In genomic region chr10:73556855-73557254, GRCh38 we compare ENCODE assay signal across 29 cellular contexts.
"Had no signal": no experiment of that assay in that cellular context is flagged by ENCODE, and none has a peak within 500 bp of the region (broad histone marks: within the 10 kb centered on the region; RNA-seq: fewer than 3 reads in every experiment).

No MANE protein-coding gene starts in this region.

- H3K36me3 ChIP-seq: adrenal gland, brain microvascular endothelial cell, right lobe of liver had no signal

- H3K4me3 Mint-ChIP-seq: activated CD4-positive, alpha-beta T cell treated with anti-CD3 and anti-CD28 coated beads for 36 hours; activated CD8-positive, alpha-beta memory T cell treated with anti-CD3 and anti-CD28 coated beads, Interleukin-2, amount 10 ng/mL, durations not matched to agents 7 days and 5 days; activated CD8-positive, alpha-beta T cell treated with anti-CD3 and anti-CD28 coated beads, Interleukin-2, amount 10 ng/mL, durations not matched to agents 7 days and 5 days; activated naive CD8-positive, alpha-beta T cell; endodermal cell; naive thymus-derived CD8-positive, alpha-beta T cell; stimulated activated memory B cell treated with anti-CD40 and anti-IgM and Interleukin-4, amounts not matched to agents 10 μg/mL and 1 μg/mL and 100 μg/mL, for 72 hours; T-helper 2 cell treated with Interferon-gamma antibody and Interleukin-4, amounts not matched to agents 5 μg/mL and 100 μg/mL, for 36 hours had no signal

- H3K4me1 ChIP-seq: adrenal gland, ascending aorta, foreskin keratinocyte, right lobe of liver had no signal

- DNase-seq: activated CD4-positive, alpha-beta T cell treated with anti-CD3 and anti-CD28 coated beads for 36 hours; activated CD4-positive, CD25-positive, alpha-beta regulatory T cell; activated CD8-positive, alpha-beta memory T cell treated with anti-CD3 and anti-CD28 coated beads, Interleukin-2, amount 10 ng/mL, durations not matched to agents 7 days and 5 days; activated CD8-positive, alpha-beta T cell treated with anti-CD3 and anti-CD28 coated beads, Interleukin-2, amount 10 ng/mL, durations not matched to agents 7 days and 5 days; activated T-cell treated with anti-CD3 and anti-CD28 coated beads, Interleukin-2, amount 50 U/mL, for 48 hours; adrenal gland; brain microvascular endothelial cell; endodermal cell; foreskin keratinocyte; glutamatergic neuron; islet precursor cell; left cardiac atrium; mammary epithelial cell; naive thymus-derived CD8-positive, alpha-beta T cell; right lobe of liver; small intestine; stimulated activated CD4-positive, alpha-beta T cell treated with anti-CD3 and anti-CD28 coated beads, Interleukin-1b, Interleukin-23, amount 100 ng/mL, for 48 hours; stimulated activated CD4-positive, alpha-beta T cell treated with anti-CD3 and anti-CD28 coated beads, Interleukin-4, amount 100 ng/mL, for 4 hours; stimulated activated CD8-positive, alpha-beta memory T cell treated with anti-CD3 and anti-CD28 coated beads, Interleukin-4, amount 100 ng/mL, for 48 hours; stomach; T-helper 1 cell had no signal

- H3K27ac Mint-ChIP-seq: activated CD4-positive, alpha-beta T cell treated with anti-CD3 and anti-CD28 coated beads for 36 hours; activated CD8-positive, alpha-beta memory T cell treated with anti-CD3 and anti-CD28 coated beads, Interleukin-2, amount 10 ng/mL, durations not matched to agents 7 days and 5 days; activated CD8-positive, alpha-beta T cell treated with anti-CD3 and anti-CD28 coated beads, Interleukin-2, amount 10 ng/mL, durations not matched to agents 7 days and 5 days; activated naive CD8-positive, alpha-beta T cell; activated T-helper 2 cell treated with anti-CD3 and anti-CD28 coated beads, Interferon-gamma antibody, Interleukin-2, Interleukin-4, amounts not matched to agents 10 μg/mL and 5 μg/mL and 100 μg/mL, durations not matched to agents 14 hours and 24 hours and 36 hours; endodermal cell; stimulated activated memory B cell treated with anti-CD40 and anti-IgM and Interleukin-4, amounts not matched to agents 10 μg/mL and 1 μg/mL and 100 μg/mL, for 72 hours; T-helper 2 cell treated with Interferon-gamma antibody and Interleukin-4, amounts not matched to agents 5 μg/mL and 100 μg/mL, for 36 hours had no signal

- H3K27me3 ChIP-seq: adrenal gland, ascending aorta, brain microvascular endothelial cell, esophagus muscularis mucosa, foreskin keratinocyte, right lobe of liver, stomach, suprapubic skin, tibial nerve had no signal

- H3K4me3 ChIP-seq: adrenal gland, ascending aorta, esophagus muscularis mucosa, right lobe of liver, stomach, suprapubic skin, tibial nerve had no signal

- H3K9me3 ChIP-seq: adrenal gland, ascending aorta, esophagus muscularis mucosa, right lobe of liver, stomach, suprapubic skin, tibial nerve had no signal

- ATAC-seq: activated CD4-positive, alpha-beta T cell treated with anti-CD3 and anti-CD28 coated beads for 36 hours; activated CD8-positive, alpha-beta memory T cell treated with anti-CD3 and anti-CD28 coated beads, Interleukin-2, amount 10 ng/mL, durations not matched to agents 7 days and 5 days; activated CD8-positive, alpha-beta T cell treated with anti-CD3 and anti-CD28 coated beads, Interleukin-2, amount 10 ng/mL, durations not matched to agents 7 days and 5 days; foreskin keratinocyte; left cardiac atrium; naive thymus-derived CD8-positive, alpha-beta T cell; right lobe of liver; stimulated activated memory B cell treated with anti-CD40 and anti-IgM and Interleukin-4, amounts not matched to agents 10 μg/mL and 1 μg/mL and 100 μg/mL, for 72 hours had no signal

- H3K36me3 Mint-ChIP-seq: activated CD8-positive, alpha-beta memory T cell treated with anti-CD3 and anti-CD28 coated beads, Interleukin-2, amount 10 ng/mL, durations not matched to agents 7 days and 5 days; naive thymus-derived CD8-positive, alpha-beta T cell; stimulated activated memory B cell treated with anti-CD40 and anti-IgM and Interleukin-4, amounts not matched to agents 10 μg/mL and 1 μg/mL and 100 μg/mL, for 72 hours had no signal

- H3K4me1 Mint-ChIP-seq: activated CD4-positive, alpha-beta T cell treated with anti-CD3 and anti-CD28 coated beads for 36 hours; activated CD8-positive, alpha-beta memory T cell treated with anti-CD3 and anti-CD28 coated beads, Interleukin-2, amount 10 ng/mL, durations not matched to agents 7 days and 5 days; naive thymus-derived CD8-positive, alpha-beta T cell had no signal

- H3K27ac ChIP-seq: adrenal gland, ascending aorta, brain microvascular endothelial cell, esophagus muscularis mucosa, foreskin keratinocyte, right lobe of liver, stomach, suprapubic skin had no signal

- H3K9me3 Mint-ChIP-seq: activated T-helper 2 cell treated with anti-CD3 and anti-CD28 coated beads, Interferon-gamma antibody, Interleukin-2, Interleukin-4, amounts not matched to agents 10 μg/mL and 5 μg/mL and 100 μg/mL, durations not matched to agents 14 hours and 24 hours and 36 hours; endodermal cell; naive thymus-derived CD8-positive, alpha-beta T cell; stimulated activated memory B cell treated with anti-CD40 and anti-IgM and Interleukin-4, amounts not matched to agents 10 μg/mL and 1 μg/mL and 100 μg/mL, for 72 hours; T-helper 2 cell treated with Interferon-gamma antibody and Interleukin-4, amounts not matched to agents 5 μg/mL and 100 μg/mL, for 36 hours had no signal

- H3K27me3 Mint-ChIP-seq: activated CD4-positive, alpha-beta T cell treated with anti-CD3 and anti-CD28 coated beads for 36 hours; activated CD8-positive, alpha-beta memory T cell treated with anti-CD3 and anti-CD28 coated beads, Interleukin-2, amount 10 ng/mL, durations not matched to agents 7 days and 5 days; activated naive CD8-positive, alpha-beta T cell; naive thymus-derived CD8-positive, alpha-beta T cell; stimulated activated memory B cell treated with anti-CD40 and anti-IgM and Interleukin-4, amounts not matched to agents 10 μg/mL and 1 μg/mL and 100 μg/mL, for 72 hours had no signal
